12 cellular contexts compared by ENCODE assay signal in genomic region chrX:29903365-29903764, GRCh38.
A peak's percentile ranks its signal among the peaks of the same experiment; 100 is the strongest.
DNase-seq lines count a peak whose midpoint lies in the region; ATAC-seq and TF ChIP-seq lines count a peak whose summit lies in the region.
"Had no signal": no experiment of that assay in that cellular context is flagged by ENCODE, and none has a peak within 500 bp of the region (broad histone marks: within the 10 kb centered on the region; RNA-seq: fewer than 3 reads in every experiment).

No MANE protein-coding gene starts in this region.

- CTCF ChIA-PET in activated CD4-positive, alpha-beta T cell treated with anti-CD3 and anti-CD28 coated beads, Interleukin-2, amount 10 ng/mL, durations not matched to agents 7 days and 5 days (lab: Charles Lee) = no interaction called here

- POLR2A ChIA-PET in activated CD4-positive, alpha-beta T cell treated with anti-CD3 and anti-CD28 coated beads, Interleukin-2, amount 10 ng/mL, durations not matched to agents 7 days and 5 days (lab: Charles Lee) = no interaction called here

- no peak overlapping the region for H3K4me3 ChIP-seq in AG09309 (ENCODE audit: control insufficient read depth, low read depth, low read length)

- peak overlapping the region in 2 of 5 experiments; percentile 59 to 85 for H3K4me3 Mint-ChIP-seq in brain
- no peak overlapping the region for H3K4me3 Mint-ChIP-seq in activated CD4-positive, alpha-beta T cell treated with anti-CD3 and anti-CD28 coated beads, Interleukin-2, amount 10 ng/mL, durations not matched to agents 7 days and 5 days
- H3K4me3 Mint-ChIP-seq: activated naive CD4-positive, alpha-beta T cell treated with anti-CD3 and anti-CD28 coated beads, Interleukin-2, amount 10 ng/mL, durations not matched to agents 7 days and 5 days had no signal

- in situ Hi-C loops in KBM-7 (cut with MboI; ENCODE audit: low pct_unique_long_range_greater_than_20kb, low sequenced_read_pairs) = no loop called here

- peaks cover 3% of the 10 kb centered on the region for H3K27me3 Mint-ChIP-seq in brain
- no peaks in the 10 kb centered on the region for H3K27me3 Mint-ChIP-seq in activated CD4-positive, alpha-beta T cell treated with anti-CD3 and anti-CD28 coated beads, Interleukin-2, amount 10 ng/mL, durations not matched to agents 7 days and 5 days
- H3K27me3 Mint-ChIP-seq: activated naive CD4-positive, alpha-beta T cell treated with anti-CD3 and anti-CD28 coated beads, Interleukin-2, amount 10 ng/mL, durations not matched to agents 7 days and 5 days had no signal

- H3K36me3 Mint-ChIP-seq in brain = no peaks in the 10 kb centered on the region
- H3K36me3 Mint-ChIP-seq in activated CD4-positive, alpha-beta T cell treated with anti-CD3 and anti-CD28 coated beads, Interleukin-2, amount 10 ng/mL, durations not matched to agents 7 days and 5 days (ENCODE audit: low read depth) = no peaks in the 10 kb centered on the region
- H3K36me3 Mint-ChIP-seq: activated naive CD4-positive, alpha-beta T cell treated with anti-CD3 and anti-CD28 coated beads, Interleukin-2, amount 10 ng/mL, durations not matched to agents 7 days and 5 days had no signal

- H3K9me3 Mint-ChIP-seq in brain = peaks cover 0 to 5% (median 0%) of the 10 kb centered on the region in 5 experiments
- no peaks in the 10 kb centered on the region for H3K9me3 Mint-ChIP-seq in activated CD4-positive, alpha-beta T cell treated with anti-CD3 and anti-CD28 coated beads, Interleukin-2, amount 10 ng/mL, durations not matched to agents 7 days and 5 days

- TF ChIP-seq CTCF in AG09309 (IDR thresholded peaks at IDR 0.05; ENCODE audit: control insufficient read depth, insufficient read depth, low read depth, low read length, missing control alignments) = peak; percentile 12
- TF ChIP-seq CTCF in brain (conservative IDR thresholded peaks at IDR 0.05) = peak; percentile 44 to 54

- DNase-seq in AG09309 (ENCODE audit: low read depth) = no peak
- DNase-seq in KBM-7 = peak; percentile 2
- DNase-seq in lung microvascular endothelial cell (ENCODE audit: low read depth in 2 of 2) = peak; percentile 1 to 6
- no peak for DNase-seq in kidney glomerular epithelial cell (lab: John Stamatoyannopoulos, UW)
- DNase-seq in activated effector memory CD4-positive, alpha-beta T cell treated with anti-CD3 and anti-CD28 coated beads, Interleukin-2, amount 50 U/mL, for 16 hours = no peak
- no peak for DNase-seq in activated CD4-positive, alpha-beta T cell treated with anti-CD3 and anti-CD28 coated beads, Interleukin-2, amount 10 ng/mL, durations not matched to agents 7 days and 5 days
- DNase-seq: activated CD4-positive, alpha-beta T cell treated with anti-CD3 and anti-CD28 coated beads, Interleukin-2, amount 50 U/mL, for 1 hour; activated naive CD4-positive, alpha-beta T cell treated with anti-CD3 and anti-CD28 coated beads, Interleukin-2, amount 10 ng/mL, durations not matched to agents 7 days and 5 days; islet precursor cell; SIG-M5 had no signal

- H3K27ac Mint-ChIP-seq in brain = no peak overlapping the region
- no peak overlapping the region for H3K27ac Mint-ChIP-seq in activated CD4-positive, alpha-beta T cell treated with anti-CD3 and anti-CD28 coated beads, Interleukin-2, amount 10 ng/mL, durations not matched to agents 7 days and 5 days
- H3K27ac Mint-ChIP-seq: activated naive CD4-positive, alpha-beta T cell treated with anti-CD3 and anti-CD28 coated beads, Interleukin-2, amount 10 ng/mL, durations not matched to agents 7 days and 5 days had no signal

- ATAC-seq in HG03159 (IDR thresholded peaks at IDR 0.05; ENCODE audit: unreplicated experiment) = no peak

- H3K4me1 Mint-ChIP-seq in brain = peaks cover 4% of the 10 kb centered on the region
- H3K4me1 Mint-ChIP-seq in activated CD4-positive, alpha-beta T cell treated with anti-CD3 and anti-CD28 coated beads, Interleukin-2, amount 10 ng/mL, durations not matched to agents 7 days and 5 days = no peaks in the 10 kb centered on the region
- H3K4me1 Mint-ChIP-seq: activated naive CD4-positive, alpha-beta T cell treated with anti-CD3 and anti-CD28 coated beads, Interleukin-2, amount 10 ng/mL, durations not matched to agents 7 days and 5 days had no signal

Comparison
In these comparisons a context has a peak if more than half of its experiments do, and no peak if none do; other contexts are left out.
1. DNase-seq: peak in KBM-7 (single experiment) and lung microvascular endothelial cell (2 of 2); none in AG09309 (single experiment), kidney glomerular epithelial cell (single experiment), activated effector memory CD4-positive, alpha-beta T cell treated with anti-CD3 and anti-CD28 coated beads, Interleukin-2, amount 50 U/mL, for 16 hours (single experiment) and activated CD4-positive, alpha-beta T cell treated with anti-CD3 and anti-CD28 coated beads, Interleukin-2, amount 10 ng/mL, durations not matched to agents 7 days and 5 days (single experiment).